ENCODE assay signal across 8 cellular contexts in genomic region chr7:22356010-22356854, GRCh38. TPM values are rescaled to one million over a fixed set of nuclear protein-coding genes. Genes with fewer than 3 reads are reported as not detected.
DNase-seq lines count a peak whose midpoint lies in the region; ATAC-seq and TF ChIP-seq lines count a peak whose summit lies in the region.

No MANE protein-coding gene starts in this region.

- H3K9me3 Mint-ChIP-seq in activated naive CD8-positive, alpha-beta T cell treated with anti-CD3 and anti-CD28 coated beads for 36 hours: no peaks in the 10 kb centered on the region

- peak overlapping the region in 11 of 12 donors; percentile 34 to 65 (median 54) for H3K4me3 ChIP-seq in heart left ventricle
- H3K4me3 ChIP-seq in thymus (ENCODE audit: low read length): peak overlapping the region; percentile 86

- peaks cover 4% of the 10 kb centered on the region for H3K4me1 Mint-ChIP-seq in activated naive CD8-positive, alpha-beta T cell treated with anti-CD3 and anti-CD28 coated beads for 36 hours

- no peak for TF ChIP-seq POLR2A in heart left ventricle (IDR thresholded peaks at IDR 0.05)

- peaks cover 4% of the 10 kb centered on the region for H3K36me3 Mint-ChIP-seq in activated naive CD8-positive, alpha-beta T cell treated with anti-CD3 and anti-CD28 coated beads for 36 hours

- H3K27me3 ChIP-seq in heart left ventricle (peaks cover 0 to 24% (median 9%) of the 10 kb centered on the region in 9 donors), thymus (ENCODE audit: control insufficient read depth, insufficient read depth) (no peaks in the 10 kb centered on the region)

- H3K27ac ChIP-seq in heart left ventricle: peak overlapping the region in 3 of 12 donors; percentile 44 to 55 (median 49)
- peak overlapping the region; percentile 4 for H3K27ac ChIP-seq in thymus (ENCODE audit: low read depth)

- no peak for TF ChIP-seq CTCF in heart left ventricle (IDR thresholded peaks at IDR 0.05)

- H3K36me3 ChIP-seq in heart left ventricle (no peaks in the 10 kb centered on the region), thymus (ENCODE audit: control insufficient read depth, insufficient read depth) (no peaks in the 10 kb centered on the region)

- H3K4me3 Mint-ChIP-seq in activated naive CD8-positive, alpha-beta T cell treated with anti-CD3 and anti-CD28 coated beads for 36 hours: peak overlapping the region; percentile 52

- DNase-seq in heart left ventricle: no peak
- DNase-seq in Right ventricle myocardium superior: no peak
- no peak for DNase-seq in activated naive CD8-positive, alpha-beta T cell treated with anti-CD3 and anti-CD28 coated beads for 36 hours
- peak; percentile 66 for DNase-seq in left kidney (ENCODE audit: low read depth, low spot score)
- no peak for DNase-seq in NCI-H187 treated with DMSO at 0.1 percent for 48 hours (lab: John Stamatoyannopoulos, UW)
- DNase-seq in NCI-H1694 treated with DMSO at 0.1 percent for 48 hours (lab: John Stamatoyannopoulos, UW): no peak

- H3K4me1 ChIP-seq in heart left ventricle (peaks cover 0 to 20% (median 4%) of the 10 kb centered on the region in 12 donors), thymus (ENCODE audit: control insufficient read depth, insufficient read depth, low read length) (no peaks in the 10 kb centered on the region)

- H3K9me3 ChIP-seq in heart left ventricle (peaks cover 0 to 20% (median 2%) of the 10 kb centered on the region in 12 donors), thymus (ENCODE audit: control insufficient read depth) (peaks cover 3% of the 10 kb centered on the region)

- H3K27ac Mint-ChIP-seq in activated naive CD8-positive, alpha-beta T cell treated with anti-CD3 and anti-CD28 coated beads for 36 hours: no peak overlapping the region

- 9 to 53% (median 11%) methylated on average over 3 to 46 of the region's 46 CpGs for WGBS in heart left ventricle, 4 donors
- WGBS in thymus: 3% methylated on average over 46 of the region's 46 CpGs

- ATAC-seq in heart left ventricle (peak in 2 of 4 donors; percentile 24 to 60), Right ventricle myocardium superior (ENCODE audit: poor library complexity) (no peak), HG03139 (IDR thresholded peaks at IDR 0.05; ENCODE audit: unreplicated experiment) (peak; percentile 14)

- H3K27me3 Mint-ChIP-seq in activated naive CD8-positive, alpha-beta T cell treated with anti-CD3 and anti-CD28 coated beads for 36 hours: peaks cover 55% of the 10 kb centered on the region

- intact Hi-C loops in heart left ventricle (cut with DNase I) (loop anchor here in 4 of 10 donors (5.0 to 10.0 kb wide), 7 partner anchors 51 to 231 kb away; no protein-coding TSS in a partner anchor), Right ventricle myocardium superior (cut with DNase I) (no loop called here)

RNA-seq across cellular contexts. Expression of gene RAPGEF5, which starts 0.7 kb away (rescaled TPM):
- total RNA-seq in heart left ventricle: 10 to 100 TPM; 10.6 to 37.9 (median 15.5) TPM
- 10 to 100 TPM in 1 of 2 donors, 1 to 10 TPM in 1; 3.9 to 10.8 TPM for polyA plus RNA-seq in heart left ventricle
- total RNA-seq in Right ventricle myocardium superior: 11.1 TPM
- under 1 TPM; 0.54 to 0.82 TPM for total RNA-seq in activated naive CD8-positive, alpha-beta T cell treated with anti-CD3 and anti-CD28 coated beads for 36 hours
- polyA plus RNA-seq in thymus: 6.1 TPM
